ENCODE assay signal across 20 cellular contexts in genomic region chr12:121723200-121723599, GRCh38. TPM values are rescaled to one million over a fixed set of nuclear protein-coding genes. Genes with fewer than 3 reads are reported as not detected.
DNase-seq lines count a peak whose midpoint lies in the region; ATAC-seq, FAIRE-seq and TF ChIP-seq lines count a peak whose summit lies in the region.
"Had no signal": no experiment of that assay in that cellular context is flagged by ENCODE, and none has a peak within 500 bp of the region (broad histone marks: within the 10 kb centered on the region; RNA-seq: fewer than 3 reads in every experiment).

No MANE protein-coding gene starts in this region.

- H3K27me3 ChIP-seq in body of pancreas (no peaks in the 10 kb centered on the region), osteoblast (ENCODE audit: insufficient read depth, low read length) (no peaks in the 10 kb centered on the region), mesendoderm (ENCODE audit: insufficient read depth, low read length, poor library complexity) (no peaks in the 10 kb centered on the region), tibial nerve (no peaks in the 10 kb centered on the region)
- H3K27me3 ChIP-seq: BE2C had no signal

- TF ChIP-seq EP300 in A549 (IDR thresholded peaks at IDR 0.05) (no peak), tibial nerve (IDR thresholded peaks at IDR 0.05) (no peak)

- H3K4me3 ChIP-seq in A549 (no peak overlapping the region), HEK293 (ENCODE audit: low read depth, low read length) (no peak overlapping the region), body of pancreas (no peak overlapping the region), osteoblast (ENCODE audit: insufficient read depth, low read length) (no peak overlapping the region), mesendoderm (ENCODE audit: low read length) (no peak overlapping the region), tibial nerve (no peak overlapping the region)
- H3K4me3 ChIP-seq: GM12878 had no signal

- TF ChIP-seq CTCF in A549 (IDR thresholded peaks at IDR 0.05) (no peak), HEK293 (tag by site-specific recombination; IDR thresholded peaks at IDR 0.05) (no peak), body of pancreas (IDR thresholded peaks at IDR 0.05) (no peak), osteoblast (IDR thresholded peaks at IDR 0.05; ENCODE audit: extremely low read depth, low read depth, low read length) (no peak), tibial nerve (IDR thresholded peaks at IDR 0.05) (no peak)

- peaks cover 15% of the 10 kb centered on the region for H4K20me1 ChIP-seq in osteoblast (ENCODE audit: insufficient read depth, low read length)

- H2BK120ac ChIP-seq in mesendoderm (ENCODE audit: low read depth, low read length): no peak overlapping the region

- no peak overlapping the region for H2BK5ac ChIP-seq in mesendoderm (ENCODE audit: low read length)

- H2AK5ac ChIP-seq in mesendoderm (ENCODE audit: low read length): no peak overlapping the region

- DNase-seq in A549 (ENCODE audit: low read depth in 1 of 2, low spot score in 1 of 2) (no peak), body of pancreas (no peak), osteoblast (ENCODE audit: insufficient read length, low spot score, missing footprints) (peak; percentile 64), cerebellar cortex (ENCODE audit: low spot score) (no peak), mesendoderm (no peak), tibial nerve (ENCODE audit: low spot score in 2 of 2) (no peak)
- DNase-seq: 8988T; BE2C; C1 segment of cervical spinal cord; CD4-positive, CD25-positive, alpha-beta regulatory T cell; CD8-positive, alpha-beta memory T cell; COR-L47; DMS 273 treated with DMSO at 0.1 percent for 48 hours; DMS53; DND-41; EL; GOT3; H7 had no signal

- H3K18ac ChIP-seq in mesendoderm (ENCODE audit: low read length): no peak overlapping the region

- FAIRE-seq in A549 (lab: Jason Lieb, UNC): no peak
- FAIRE-seq: GM12878 had no signal

- H3K79me1 ChIP-seq in mesendoderm (ENCODE audit: low read length): peaks cover 11% of the 10 kb centered on the region

- TF ChIP-seq RAD21 in A549 (conservative IDR thresholded peaks at IDR 0.05 in 1 of 2, IDR thresholded peaks at IDR 0.05 in 1 of 2): no peak

- H3K27ac ChIP-seq in A549 (no peak overlapping the region), HEK293 (ENCODE audit: extremely low read depth, low read depth, low read length) (no peak overlapping the region), body of pancreas (no peak overlapping the region), osteoblast (ENCODE audit: low read depth, low read length) (no peak overlapping the region), mesendoderm (ENCODE audit: low read depth, low read length) (no peak overlapping the region), tibial nerve (no peak overlapping the region)

- no peak overlapping the region for H3K23ac ChIP-seq in mesendoderm (ENCODE audit: low read length)

- no peak for TF ChIP-seq POLR2A in A549 (IDR thresholded peaks at IDR 0.05; ENCODE audit: low read length)
- no peak for TF ChIP-seq POLR2A in body of pancreas (IDR thresholded peaks at IDR 0.05)
- TF ChIP-seq POLR2A in tibial nerve (IDR thresholded peaks at IDR 0.05): no peak

- H3K4me1 ChIP-seq in A549 (peaks cover 16% of the 10 kb centered on the region), HEK293 (ENCODE audit: control insufficient read depth, insufficient read depth, low read length) (no peaks in the 10 kb centered on the region), body of pancreas (no peaks in the 10 kb centered on the region), osteoblast (ENCODE audit: insufficient read depth, low read length) (peaks cover 15% of the 10 kb centered on the region), mesendoderm (ENCODE audit: control insufficient read depth, low read depth, low read length) (no peaks in the 10 kb centered on the region), tibial nerve (no peaks in the 10 kb centered on the region)
- H3K4me1 ChIP-seq: BE2C had no signal

- POLR2A ChIA-PET in A549 (lab: Yijun Ruan, JAX): no interaction called here
- POLR2A ChIA-PET in HEK293 (lab: Yijun Ruan, JAX): no interaction called here

- no peak overlapping the region for H3K4ac ChIP-seq in mesendoderm (ENCODE audit: low read depth, low read length)

- H3K56ac ChIP-seq in mesendoderm (ENCODE audit: low read length): no peak overlapping the region

- no peak overlapping the region for H2BK15ac ChIP-seq in mesendoderm (replicated peaks; ENCODE audit: low read depth)

- H3K9me3 ChIP-seq in A549 (no peaks in the 10 kb centered on the region), HEK293 (ENCODE audit: control insufficient read depth, insufficient read depth, low read depth, low read length) (no peaks in the 10 kb centered on the region), body of pancreas (no peaks in the 10 kb centered on the region), osteoblast (ENCODE audit: low read depth, low read length) (no peaks in the 10 kb centered on the region), tibial nerve (no peaks in the 10 kb centered on the region)
- H3K9me3 ChIP-seq: BE2C had no signal

- H3K79me2 ChIP-seq in osteoblast (ENCODE audit: insufficient read depth, low read length) (peaks cover 31% of the 10 kb centered on the region), mesendoderm (ENCODE audit: control insufficient read depth, insufficient read depth, low read length) (peaks cover 2% of the 10 kb centered on the region)

- no peak overlapping the region for H4K5ac ChIP-seq in mesendoderm (ENCODE audit: low read length)

- H3K36me3 ChIP-seq in HEK293 (ENCODE audit: control insufficient read depth in 2 of 2, insufficient read depth in 1 of 2, low read length in 2 of 2): peaks cover 0 to 4% of the 10 kb centered on the region in 2 experiments; a peak in 2 of 3 replicates
- no peaks in the 10 kb centered on the region for H3K36me3 ChIP-seq in body of pancreas (replicated peaks in 1 of 2; ENCODE audit: insufficient read depth in 1 of 2, low read depth in 2 of 2)
- no peaks in the 10 kb centered on the region for H3K36me3 ChIP-seq in osteoblast (ENCODE audit: insufficient read depth, low read length)
- H3K36me3 ChIP-seq in mesendoderm (ENCODE audit: control insufficient read depth, insufficient read depth, low read length): no peaks in the 10 kb centered on the region
- H3K36me3 ChIP-seq in tibial nerve: peaks cover 0 to 20% (median 0%) of the 10 kb centered on the region in 3 donors

- H2AFZ ChIP-seq in osteoblast (ENCODE audit: low read length): no peak overlapping the region

- WGBS in A549 (ENCODE audit: missing lambda C conversion rate): 92% methylated on average over 4 of the region's 4 CpGs
- 83 to 93% methylated on average over 3 to 4 of the region's 4 CpGs for WGBS in body of pancreas, 2 donors
- WGBS in mesendoderm (ENCODE audit: extremely low coverage, insufficient coverage, low lambda C conversion rate): no CpG with 5 or more reads among the region's 4 CpGs
- WGBS in tibial nerve, 2 donors: 92 to 98% methylated on average over 4 of the region's 4 CpGs

- H3K4me2 ChIP-seq in A549: no peak overlapping the region
- H3K4me2 ChIP-seq in osteoblast (ENCODE audit: insufficient read depth, low read length): no peak overlapping the region
- H3K4me2 ChIP-seq in mesendoderm (ENCODE audit: low read length): no peak overlapping the region

- intact Hi-C loops in body of pancreas (cut with DNase I): no loop called here

- no peak overlapping the region for H3K9ac ChIP-seq in mesendoderm (ENCODE audit: low read length)

- ATAC-seq in A549 (peak; percentile 48 to 56; a peak in 4 of 6 replicates), body of pancreas (peak; percentile 18)
- ATAC-seq: GM12878 had no signal

- CTCF ChIA-PET in A549 (lab: Yijun Ruan, JAX): interaction anchor here (1.5 to 3.6 kb wide), 3 partner anchors 10 to 71 kb away, joined by 6 to 14 read pairs (median 8); partner anchors contain the start of genes RHOF and TMEM120B
- CTCF ChIA-PET in HEK293 (lab: Yijun Ruan, JAX): no interaction called here

- H4K8ac ChIP-seq in mesendoderm (ENCODE audit: low read depth, low read length): no peak overlapping the region

TF ChIP-seq in A549, 52 proteins besides CTCF, POLR2A, EP300 and RAD21 (continues in another document):
- TF ChIP-seq FOXS1 (CRISPR knock-in tag; IDR thresholded peaks at IDR 0.05) (no peak), HOXB13 (CRISPR knock-in tag; IDR thresholded peaks at IDR 0.05; ENCODE audit: low read depth) (no peak), HOXA7 (CRISPR knock-in tag; IDR thresholded peaks at IDR 0.05) (no peak), ZFP36 (IDR thresholded peaks at IDR 0.05; ENCODE audit: borderline replicate concordance, partially characterized antibody) (no peak)

RNA-seq across cellular contexts. Expression of gene TMEM120B, which starts 10.6 kb away (rescaled TPM):
- polyA plus RNA-seq in A549 (2011; rRNA removed): 13.2 and 18.2 TPM in 2 replicates
- 19.7 and 26.1 TPM in 2 replicates for polyA plus RNA-seq in A549 (2012; cell fraction: cytosol; rRNA removed)
- 96.3 and 97.9 TPM in 2 replicates for polyA plus RNA-seq in A549 (2012; cell fraction: nucleus; rRNA removed)
- 10.2 to 10.6 TPM (median 10.2 TPM) in 3 replicates for polyA plus RNA-seq in A549 (2017; fragmentation: RNase III; extraction: RNeasy Plus Mini Kit Qiagen cat#74134 plus additional on column Dnase treatment)
- 30.9 and 31.1 TPM in 2 replicates for polyA minus RNA-seq in A549 (2011; rRNA and poly(A)+ RNA removed)
- total RNA-seq in body of pancreas: 10 to 100 TPM; 13.2 to 14.2 TPM
- 8.3 TPM in 2 replicates for total RNA-seq in osteoblast
- 16.1 TPM for polyA plus RNA-seq in mesendoderm (2013, experiment 1 of 2)
- polyA plus RNA-seq in mesendoderm (2013, experiment 2 of 2): 15.8 TPM
- 10 to 100 TPM; 10.1 to 13.9 (median 11.5) TPM for total RNA-seq in tibial nerve

RNA-seq across cellular contexts. Expression of gene MORN3, which starts 53.7 kb away (rescaled TPM):
- polyA plus RNA-seq in A549 (2011; rRNA removed) (0.17 and 0.47 TPM in 2 replicates), A549 (2017; fragmentation: RNase III; extraction: RNeasy Plus Mini Kit Qiagen cat#74134 plus additional on column Dnase treatment) (0.17 to 0.28 TPM (median 0.26 TPM) in 3 replicates)
- 0.21 and 0.24 TPM in 2 replicates for polyA plus RNA-seq in A549 (2012; cell fraction: cytosol; rRNA removed)
- 0.22 and 0.33 TPM in 2 replicates for polyA plus RNA-seq in A549 (2012; cell fraction: nucleus; rRNA removed)
- 0.05 and 0.12 TPM in 2 replicates for polyA minus RNA-seq in A549 (2011; rRNA and poly(A)+ RNA removed)
- total RNA-seq in body of pancreas (not detected), osteoblast (0.88 and 1.4 TPM in 2 replicates), tibial nerve (under 1 TPM in 1 of 4 donors, not detected in 3; under 0.01 TPM)
- 0.79 TPM for polyA plus RNA-seq in mesendoderm (2013, experiment 1 of 2)
- 0.98 TPM for polyA plus RNA-seq in mesendoderm (2013, experiment 2 of 2)

Comparison
In these comparisons a context has a peak if more than half of its experiments do, and no peak if none do; other contexts are left out.
1. Of the 5 proteins assayed by ChIP-seq in both HEK293 and A549: peak only in HEK293: REST; only in A549: none; in both: none; in neither: 4.